18 cellular contexts compared by ENCODE assay signal in the genomic region with DNA sequence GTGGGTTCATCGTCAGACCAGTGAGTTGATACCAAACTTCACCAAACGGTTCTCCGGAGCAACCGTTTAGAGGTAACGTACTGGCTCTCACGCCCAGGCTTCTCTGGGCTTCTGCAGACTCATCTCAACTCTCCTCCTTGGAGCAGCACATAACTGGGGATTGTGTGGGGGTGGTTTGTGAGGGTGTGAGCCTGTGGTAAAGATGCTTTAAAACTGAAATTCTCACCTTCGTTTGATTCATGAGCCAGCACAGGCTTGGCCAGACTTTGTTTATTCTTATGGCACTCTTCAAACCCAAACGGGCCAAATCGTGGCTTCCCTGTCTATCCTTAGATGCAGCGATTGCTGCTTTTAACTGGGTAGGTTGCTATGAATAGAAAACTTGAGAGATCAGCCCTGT.
DNase-seq lines count a peak whose midpoint lies in the region; ATAC-seq and TF ChIP-seq lines count a peak whose summit lies in the region.
"Had no signal": no experiment of that assay in that cellular context is flagged by ENCODE, and none has a peak within 500 bp of the region (broad histone marks: within the 10 kb centered on the region; RNA-seq: fewer than 3 reads in every experiment).

No MANE protein-coding gene starts in this region.

- peaks cover 22% of the 10 kb centered on the region for H3K27me3 Mint-ChIP-seq in activated CD4-positive, alpha-beta T cell treated with anti-CD3 and anti-CD28 coated beads, Interleukin-2, amount 10 ng/mL, durations not matched to agents 7 days and 5 days
- H3K27me3 Mint-ChIP-seq in CD4-positive, alpha-beta memory T cell, result peaks cover 0 to 1% of the 10 kb centered on the region in 2 donors
- H3K27me3 Mint-ChIP-seq: IgD-negative memory B cell had no signal

- no peak for TF ChIP-seq POLR2A in gastrocnemius medialis (IDR thresholded peaks at IDR 0.05)

- no peak for ATAC-seq in gastrocnemius medialis
- no peak for ATAC-seq in GM18511 (IDR thresholded peaks at IDR 0.05; ENCODE audit: unreplicated experiment)

- intact Hi-C loops in gastrocnemius medialis (cut with DNase I; ENCODE audit: low total_unique reads), result no loop called here
- intact Hi-C loops in CD4-positive, alpha-beta memory T cell (cut with micrococcal nuclease), result no loop called here

- peak overlapping the region; percentile 86 to 99 (median 92) for H3K27ac ChIP-seq in gastrocnemius medialis
- no peak overlapping the region for H3K27ac ChIP-seq in CD4-positive, alpha-beta memory T cell (ENCODE audit: low read depth, low read length)

- in situ Hi-C loops in gastrocnemius medialis (cut with MboI; ENCODE audit: low sequenced_read_pairs in 4 of 4), result loop anchor here in 2 of 4 donors (5.0 to 10.0 kb wide), 2 partner anchors 84 to 113 kb away; no protein-coding TSS in a partner anchor

- no peak overlapping the region for H3K4me3 Mint-ChIP-seq in activated CD4-positive, alpha-beta T cell treated with anti-CD3 and anti-CD28 coated beads, Interleukin-2, amount 10 ng/mL, durations not matched to agents 7 days and 5 days
- H3K4me3 Mint-ChIP-seq in CD4-positive, alpha-beta memory T cell, result no peak overlapping the region
- H3K4me3 Mint-ChIP-seq: activated naive CD4-positive, alpha-beta T cell treated with anti-CD3 and anti-CD28 coated beads, Interleukin-2, amount 50 U/mL, for 24 hours; IgD-negative memory B cell; nephron progenitor cell; type B pancreatic cell had no signal

- no peak for TF ChIP-seq CTCF in gastrocnemius medialis (IDR thresholded peaks at IDR 0.05 in 4 of 5, conservative IDR thresholded peaks at IDR 0.05 in 1 of 5)

- no peaks in the 10 kb centered on the region for H3K9me3 ChIP-seq in gastrocnemius medialis
- no peaks in the 10 kb centered on the region for H3K9me3 ChIP-seq in CD4-positive, alpha-beta memory T cell (ENCODE audit: control insufficient read depth in 1 of 2, low read length in 2 of 2)
- H3K9me3 ChIP-seq: breast epithelium had no signal

- H3K27ac Mint-ChIP-seq in activated CD4-positive, alpha-beta T cell treated with anti-CD3 and anti-CD28 coated beads, Interleukin-2, amount 10 ng/mL, durations not matched to agents 7 days and 5 days, result no peak overlapping the region
- H3K27ac Mint-ChIP-seq in CD4-positive, alpha-beta memory T cell, result no peak overlapping the region
- H3K27ac Mint-ChIP-seq: activated naive CD4-positive, alpha-beta T cell treated with anti-CD3 and anti-CD28 coated beads, Interleukin-2, amount 50 U/mL, for 24 hours; nephron progenitor cell; type B pancreatic cell had no signal

- CTCF ChIA-PET in activated CD4-positive, alpha-beta T cell treated with anti-CD3 and anti-CD28 coated beads, Interleukin-2, amount 10 ng/mL, durations not matched to agents 7 days and 5 days (lab: Charles Lee), result no interaction called here
- CTCF ChIA-PET in CD4-positive, alpha-beta memory T cell (lab: Charles Lee; ENCODE audit: partially characterized antibody), result interaction anchor here (5.2 kb wide), 1 partner anchor 123 kb away, joined by 73 read pairs; a partner anchor contains a TSS

- no peak overlapping the region for H3K4me3 ChIP-seq in gastrocnemius medialis
- H3K4me3 ChIP-seq in CD4-positive, alpha-beta memory T cell (ENCODE audit: low read length in 2 of 2), result no peak overlapping the region
- H3K4me3 ChIP-seq: breast epithelium had no signal

- POLR2A ChIA-PET in activated CD4-positive, alpha-beta T cell treated with anti-CD3 and anti-CD28 coated beads, Interleukin-2, amount 10 ng/mL, durations not matched to agents 7 days and 5 days (lab: Charles Lee), result no interaction called here
- POLR2A ChIA-PET in CD4-positive, alpha-beta memory T cell (lab: Charles Lee; ENCODE audit: partially characterized antibody), result no interaction called here

- H3K36me3 ChIP-seq in gastrocnemius medialis, result no peaks in the 10 kb centered on the region
- no peaks in the 10 kb centered on the region for H3K36me3 ChIP-seq in CD4-positive, alpha-beta memory T cell (ENCODE audit: insufficient read depth, low read length)
- H3K36me3 ChIP-seq: breast epithelium had no signal

- peaks cover 2% of the 10 kb centered on the region for H3K36me3 Mint-ChIP-seq in activated CD4-positive, alpha-beta T cell treated with anti-CD3 and anti-CD28 coated beads, Interleukin-2, amount 10 ng/mL, durations not matched to agents 7 days and 5 days (ENCODE audit: low read depth)
- no peaks in the 10 kb centered on the region for H3K36me3 Mint-ChIP-seq in CD4-positive, alpha-beta memory T cell
- H3K36me3 Mint-ChIP-seq: activated naive CD4-positive, alpha-beta T cell treated with anti-CD3 and anti-CD28 coated beads, Interleukin-2, amount 50 U/mL, for 24 hours had no signal

- peaks cover 23% of the 10 kb centered on the region for H3K4me1 Mint-ChIP-seq in activated CD4-positive, alpha-beta T cell treated with anti-CD3 and anti-CD28 coated beads, Interleukin-2, amount 10 ng/mL, durations not matched to agents 7 days and 5 days
- H3K4me1 Mint-ChIP-seq in CD4-positive, alpha-beta memory T cell, result peaks cover 0 to 4% (median 0%) of the 10 kb centered on the region in 4 donors
- H3K4me1 Mint-ChIP-seq: activated naive CD4-positive, alpha-beta T cell treated with anti-CD3 and anti-CD28 coated beads, Interleukin-2, amount 50 U/mL, for 24 hours had no signal

- H3K9me3 Mint-ChIP-seq in activated CD4-positive, alpha-beta T cell treated with anti-CD3 and anti-CD28 coated beads, Interleukin-2, amount 10 ng/mL, durations not matched to agents 7 days and 5 days, result no peaks in the 10 kb centered on the region
- H3K9me3 Mint-ChIP-seq in CD4-positive, alpha-beta memory T cell, result peaks cover 0 to 2% (median 0%) of the 10 kb centered on the region in 8 donors
- H3K9me3 Mint-ChIP-seq: activated naive CD4-positive, alpha-beta T cell treated with anti-CD3 and anti-CD28 coated beads, Interleukin-2, amount 50 U/mL, for 24 hours; IgD-negative memory B cell; nephron progenitor cell; type B pancreatic cell had no signal

- peak; percentile 30 for DNase-seq in activated CD4-positive, alpha-beta T cell treated with anti-CD3 and anti-CD28 coated beads for 48 hours
- no peak for DNase-seq in activated CD4-positive, alpha-beta T cell treated with anti-CD3 and anti-CD28 coated beads, Interleukin-2, amount 10 ng/mL, durations not matched to agents 7 days and 5 days
- DNase-seq in stimulated activated CD4-positive, alpha-beta T cell treated with anti-CD3 and anti-CD28 coated beads, Interleukin-1b, Interleukin-23, amount 100 ng/mL, for 48 hours, result peak; percentile 5
- DNase-seq in stimulated activated CD4-positive, alpha-beta T cell treated with anti-CD3 and anti-CD28 coated beads, Interleukin-4, amount 100 ng/mL, for 24 hours, result no peak
- peak in 1 of 2 donors; percentile 23 for DNase-seq in gastrocnemius medialis
- DNase-seq in CD4-positive, alpha-beta memory T cell, result no peak
- DNase-seq in NCI-H2107 (lab: John Stamatoyannopoulos, UW), result no peak
- DNase-seq: DMS 273 treated with DMSO at 0.1 percent for 48 hours, head of caudate nucleus, mesendoderm, NCI-H187, NCI-H446 treated with DMSO at 0.1 percent for 48 hours, nephron progenitor cell had no signal

- H3K4me1 ChIP-seq in gastrocnemius medialis, result peaks cover 73 to 77% of the 10 kb centered on the region in 2 donors
- no peaks in the 10 kb centered on the region for H3K4me1 ChIP-seq in CD4-positive, alpha-beta memory T cell (ENCODE audit: insufficient read depth, low read length)
- H3K4me1 ChIP-seq: breast epithelium had no signal

- H3K27me3 ChIP-seq in gastrocnemius medialis, result no peaks in the 10 kb centered on the region
- H3K27me3 ChIP-seq in CD4-positive, alpha-beta memory T cell (ENCODE audit: insufficient read depth, low read length), result no peaks in the 10 kb centered on the region
- H3K27me3 ChIP-seq: breast epithelium had no signal

Comparison
In these comparisons a context has a peak if more than half of its experiments do, and no peak if none do; other contexts are left out.
1. DNase-seq: peak in activated CD4-positive, alpha-beta T cell treated with anti-CD3 and anti-CD28 coated beads for 48 hours (single experiment) and stimulated activated CD4-positive, alpha-beta T cell treated with anti-CD3 and anti-CD28 coated beads, Interleukin-1b, Interleukin-23, amount 100 ng/mL, for 48 hours (single experiment); none in activated CD4-positive, alpha-beta T cell treated with anti-CD3 and anti-CD28 coated beads, Interleukin-2, amount 10 ng/mL, durations not matched to agents 7 days and 5 days (single experiment), stimulated activated CD4-positive, alpha-beta T cell treated with anti-CD3 and anti-CD28 coated beads, Interleukin-4, amount 100 ng/mL, for 24 hours (single experiment), CD4-positive, alpha-beta memory T cell (0 of 5) and NCI-H2107 (single experiment).